1 cellular context compared by ENCODE assay signal in genomic region chr11:119797137-119797611, GRCh38.
A peak's percentile ranks its signal among the peaks of the same experiment; 100 is the strongest.
TF ChIP-seq lines count a peak whose summit lies in the region.

No MANE protein-coding gene starts in this region.

TF ChIP-seq in WTC11, 78 proteins besides CTCF, POLR2A, EP300 and RAD21 (continued from another document):
- TF ChIP-seq CREB1 (CRISPR knock-in tag; IDR thresholded peaks at IDR 0.05), result no peak
- TF ChIP-seq PRDM15 (CRISPR knock-in tag; IDR thresholded peaks at IDR 0.05), result no peak
- peak; percentile 33 for TF ChIP-seq USF2 (CRISPR knock-in tag; IDR thresholded peaks at IDR 0.05)
- TF ChIP-seq TEAD4 (CRISPR knock-in tag; IDR thresholded peaks at IDR 0.05), result no peak
- no peak for TF ChIP-seq ZNF317 (CRISPR knock-in tag; IDR thresholded peaks at IDR 0.05; ENCODE audit: borderline replicate concordance, low read depth)
- TF ChIP-seq IRF2 (CRISPR knock-in tag; IDR thresholded peaks at IDR 0.05; ENCODE audit: borderline replicate concordance, low read depth), result no peak
- TF ChIP-seq ZBTB21 (CRISPR knock-in tag; IDR thresholded peaks at IDR 0.05; ENCODE audit: borderline replicate concordance), result peak; percentile 56; the same call in 1 of the 2 replicates
- TF ChIP-seq JUN (CRISPR knock-in tag; IDR thresholded peaks at IDR 0.05), result no peak
- TF ChIP-seq AR (CRISPR knock-in tag; IDR thresholded peaks at IDR 0.05), result no peak
- TF ChIP-seq SMAD4 (CRISPR knock-in tag; IDR thresholded peaks at IDR 0.05), result no peak
- peak; percentile 26; the same call in 1 of the 2 replicates for TF ChIP-seq TP53 (CRISPR knock-in tag; IDR thresholded peaks at IDR 0.05)
- TF ChIP-seq ZMAT4 (CRISPR knock-in tag; IDR thresholded peaks at IDR 0.05), result no peak
- no peak for TF ChIP-seq ETV6 (CRISPR knock-in tag; IDR thresholded peaks at IDR 0.05)
- peak; percentile 85 for TF ChIP-seq FOXK1 (CRISPR knock-in tag; IDR thresholded peaks at IDR 0.05)
- no peak for TF ChIP-seq NR3C1 (CRISPR knock-in tag; conservative IDR thresholded peaks at IDR 0.05; ENCODE audit: low read depth)
- TF ChIP-seq MLX (CRISPR knock-in tag; IDR thresholded peaks at IDR 0.05), result no peak
- TF ChIP-seq E2F1 (CRISPR knock-in tag; IDR thresholded peaks at IDR 0.05), result no peak
- no peak for TF ChIP-seq ZNF232 (CRISPR knock-in tag; IDR thresholded peaks at IDR 0.05)
- TF ChIP-seq GTF2I (CRISPR knock-in tag; conservative IDR thresholded peaks at IDR 0.05), result no peak
- no peak for TF ChIP-seq RELA (CRISPR knock-in tag; IDR thresholded peaks at IDR 0.05; ENCODE audit: borderline replicate concordance)
- 0 out of 2 replicates have a peak, but pooled peaks have one; percentile 55 for TF ChIP-seq ZNF263 (CRISPR knock-in tag; IDR thresholded peaks at IDR 0.05; ENCODE audit: low read depth)
- TF ChIP-seq FOXP4 (CRISPR knock-in tag; IDR thresholded peaks at IDR 0.05), result no peak
- no peak for TF ChIP-seq RORB (CRISPR knock-in tag; IDR thresholded peaks at IDR 0.05)
- TF ChIP-seq MAX (CRISPR knock-in tag; IDR thresholded peaks at IDR 0.05), result peak; percentile 74; the same call in 1 of the 2 replicates
- no peak for TF ChIP-seq NFE2L1 (CRISPR knock-in tag; IDR thresholded peaks at IDR 0.05)
- TF ChIP-seq ATF3 (CRISPR knock-in tag; conservative IDR thresholded peaks at IDR 0.05), result no peak
- no peak for TF ChIP-seq E2F4 (CRISPR knock-in tag; IDR thresholded peaks at IDR 0.05; ENCODE audit: borderline replicate concordance, low read depth)
- TF ChIP-seq ATF1 (CRISPR knock-in tag; IDR thresholded peaks at IDR 0.05), result no peak
- no peak for TF ChIP-seq TCF7 (CRISPR knock-in tag; IDR thresholded peaks at IDR 0.05; ENCODE audit: low read depth)
- TF ChIP-seq EMX1 (CRISPR knock-in tag; IDR thresholded peaks at IDR 0.05), result no peak
